Comparison of ENCODE assay signal across 33 cellular contexts in the genomic region with DNA sequence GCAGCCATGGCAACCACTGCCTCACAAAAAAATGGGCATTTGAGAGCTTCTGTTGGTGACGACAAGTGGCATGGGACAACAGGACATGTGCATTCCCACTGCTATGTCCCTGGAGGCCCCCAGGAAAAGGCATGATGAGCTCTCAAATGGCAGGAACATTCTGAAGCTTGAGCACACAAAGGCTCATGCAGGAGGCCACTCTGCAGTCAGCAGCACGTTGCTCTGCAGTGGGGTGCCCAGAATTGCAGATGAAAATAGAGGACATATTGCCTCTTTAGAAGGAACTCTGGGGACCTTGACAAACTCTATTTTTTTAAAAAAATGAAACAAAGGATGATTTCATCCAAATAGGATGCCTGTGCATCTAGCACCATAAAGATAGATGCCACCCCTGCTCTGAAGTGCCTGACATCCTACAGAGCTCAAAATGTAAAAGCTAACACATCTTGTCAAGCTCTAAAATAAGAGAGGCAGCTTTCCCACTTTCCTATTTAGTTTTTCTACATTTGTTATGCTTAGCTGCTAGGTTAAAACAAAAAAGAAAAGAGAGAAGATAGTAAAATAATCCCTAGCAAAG.
"Had no signal": no experiment of that assay in that cellular context is flagged by ENCODE, and none has a peak within 500 bp of the region (broad histone marks: within the 10 kb centered on the region; RNA-seq: fewer than 3 reads in every experiment).

No MANE protein-coding gene starts in this region.

- H3K4me1 Mint-ChIP-seq: activated CD4-positive, alpha-beta memory T cell treated with anti-CD3 and anti-CD28 coated beads, Interleukin-2, amount 10 ng/mL, durations not matched to agents 7 days and 5 days; activated naive CD8-positive, alpha-beta T cell treated with anti-CD3 and anti-CD28 coated beads for 36 hours had no signal

- H3K36me3 Mint-ChIP-seq: activated CD8-positive, alpha-beta memory T cell treated with anti-CD3 and anti-CD28 coated beads, Interleukin-2, amount 10 ng/mL, durations not matched to agents 7 days and 5 days; activated naive CD8-positive, alpha-beta T cell treated with anti-CD3 and anti-CD28 coated beads for 36 hours had no signal

- H3K27me3 Mint-ChIP-seq: activated CD4-positive, alpha-beta memory T cell treated with anti-CD3 and anti-CD28 coated beads, Interleukin-2, amount 10 ng/mL, durations not matched to agents 7 days and 5 days; activated CD4-positive, alpha-beta T cell treated with anti-CD3 and anti-CD28 coated beads, Interleukin-2, amount 10 ng/mL, durations not matched to agents 7 days and 5 days; activated CD8-positive, alpha-beta memory T cell treated with anti-CD3 and anti-CD28 coated beads, Interleukin-2, amount 10 ng/mL, durations not matched to agents 7 days and 5 days had no signal

- DNase-seq: activated CD4-positive, alpha-beta memory T cell treated with anti-CD3 and anti-CD28 coated beads, Interleukin-2, amount 10 ng/mL, durations not matched to agents 7 days and 5 days; activated CD4-positive, alpha-beta T cell treated with anti-CD3 and anti-CD28 coated beads, Interleukin-2, amount 10 ng/mL, durations not matched to agents 7 days and 5 days; activated CD8-positive, alpha-beta memory T cell treated with anti-CD3 and anti-CD28 coated beads for 24 hours; activated CD8-positive, alpha-beta memory T cell treated with anti-CD3 and anti-CD28 coated beads, Interleukin-2, amount 10 ng/mL, durations not matched to agents 7 days and 5 days; activated CD8-positive, alpha-beta memory T cell treated with anti-CD3 and anti-CD28 coated beads, Interleukin-2, amount 50 U/mL, for 48 hours; activated effector memory CD4-positive, alpha-beta T cell treated with Interleukin-2 at 50 U/mL for 16 hours; activated naive CD4-positive, alpha-beta T cell; activated naive CD4-positive, alpha-beta T cell treated with anti-CD3 and anti-CD28 coated beads, Interleukin-2, amount 50 U/mL, for 16 hours; activated naive CD8-positive, alpha-beta T cell treated with anti-CD3 and anti-CD28 coated beads for 36 hours; activated T-cell treated with anti-CD3 and anti-CD28 coated beads, Interleukin-2, amount 50 U/mL, for 48 hours; amniotic stem cell; Kasumi-1; KG1; MG63; NCI-H1048; NCI-H1105 treated with DMSO at 0.1 percent for 48 hours; NCI-H1436; NCI-H1694; NCI-H1930; NCI-H2081 treated with DMSO at 0.1 percent for 48 hours; NCI-H2171; NCI-H226; NCI-H446 treated with DMSO at 0.1 percent for 48 hours; NCI-H524; NCI-H69; NCI-H82; SHP77; SJCRH30; T1000 had no signal

- H3K27ac ChIP-seq: ascending aorta, cardiac muscle cell, SJCRH30, SK-N-MC had no signal

- ATAC-seq: activated CD8-positive, alpha-beta memory T cell treated with anti-CD3 and anti-CD28 coated beads, Interleukin-2, amount 10 ng/mL, durations not matched to agents 7 days and 5 days; Panc1 had no signal

- H3K9me3 Mint-ChIP-seq: activated CD4-positive, alpha-beta memory T cell treated with anti-CD3 and anti-CD28 coated beads, Interleukin-2, amount 10 ng/mL, durations not matched to agents 7 days and 5 days; activated CD4-positive, alpha-beta T cell treated with anti-CD3 and anti-CD28 coated beads, Interleukin-2, amount 10 ng/mL, durations not matched to agents 7 days and 5 days; activated naive CD8-positive, alpha-beta T cell treated with anti-CD3 and anti-CD28 coated beads for 36 hours had no signal

- H3K27ac Mint-ChIP-seq: activated CD4-positive, alpha-beta memory T cell treated with anti-CD3 and anti-CD28 coated beads, Interleukin-2, amount 10 ng/mL, durations not matched to agents 7 days and 5 days; activated CD4-positive, alpha-beta T cell treated with anti-CD3 and anti-CD28 coated beads, Interleukin-2, amount 10 ng/mL, durations not matched to agents 7 days and 5 days; activated CD8-positive, alpha-beta memory T cell treated with anti-CD3 and anti-CD28 coated beads, Interleukin-2, amount 10 ng/mL, durations not matched to agents 7 days and 5 days; activated naive CD8-positive, alpha-beta T cell treated with anti-CD3 and anti-CD28 coated beads for 36 hours had no signal

- H3K4me3 Mint-ChIP-seq: activated CD4-positive, alpha-beta memory T cell treated with anti-CD3 and anti-CD28 coated beads, Interleukin-2, amount 10 ng/mL, durations not matched to agents 7 days and 5 days; activated CD4-positive, alpha-beta T cell treated with anti-CD3 and anti-CD28 coated beads, Interleukin-2, amount 10 ng/mL, durations not matched to agents 7 days and 5 days; activated CD8-positive, alpha-beta memory T cell treated with anti-CD3 and anti-CD28 coated beads, Interleukin-2, amount 10 ng/mL, durations not matched to agents 7 days and 5 days; activated naive CD8-positive, alpha-beta T cell treated with anti-CD3 and anti-CD28 coated beads for 36 hours had no signal
